In genomic region chr4:139603576-139604387, GRCh38 we compare ENCODE assay signal across 8 cellular contexts. TPM values are rescaled to one million over a fixed set of nuclear protein-coding genes. Genes with fewer than 3 reads are reported as not detected.
A peak's percentile ranks its signal among the peaks of the same experiment; 100 is the strongest.
DNase-seq lines count a peak whose midpoint lies in the region; ATAC-seq, FAIRE-seq and TF ChIP-seq lines count a peak whose summit lies in the region.

No MANE protein-coding gene starts in this region.

- TF ChIP-seq EP300 in tibial nerve (IDR thresholded peaks at IDR 0.05): no peak

- TF ChIP-seq POLR2A in breast epithelium (IDR thresholded peaks at IDR 0.05) (no peak), tibial nerve (IDR thresholded peaks at IDR 0.05) (no peak)

- H3K27ac ChIP-seq in breast epithelium: no peak overlapping the region
- H3K27ac ChIP-seq in kidney (ENCODE audit: low read depth in 2 of 2, low read length in 2 of 2): no peak overlapping the region
- H3K27ac ChIP-seq in tibial nerve: no peak overlapping the region

- peak; percentile 26 for DNase-seq in activated CD4-positive, alpha-beta T cell treated with anti-CD3 and anti-CD28 coated beads for 48 hours
- DNase-seq in activated CD4-positive, alpha-beta T cell treated with anti-CD3 and anti-CD28 coated beads, Interleukin-2, amount 50 U/mL, for 1 hour: no peak
- DNase-seq in NOMO-1 treated with dmso at 0.1 percent for 144 hours (lab: John Stamatoyannopoulos, UW; ENCODE audit: unreplicated experiment) (peak; percentile 23), breast epithelium (ENCODE audit: low spot score in 2 of 2) (no peak), kidney (no peak), tibial nerve (ENCODE audit: low spot score in 2 of 2) (peak in 1 of 2 donors; percentile 84), cerebellar nuclear complex (lab: John Stamatoyannopoulos, UW) (no peak)

- ATAC-seq in HG03175 (IDR thresholded peaks at IDR 0.05; ENCODE audit: unreplicated experiment): peak; percentile 39

- peak in 2 of 3 donors; percentile 32 to 36 for TF ChIP-seq CTCF in breast epithelium (IDR thresholded peaks at IDR 0.05)
- peak; percentile 60 for TF ChIP-seq CTCF in kidney (IDR thresholded peaks at IDR 0.05; ENCODE audit: borderline replicate concordance, extremely low read depth, insufficient read depth)
- TF ChIP-seq CTCF in tibial nerve (IDR thresholded peaks at IDR 0.05): peak; percentile 45 to 58 (median 52)

- no peaks in the 10 kb centered on the region for H3K36me3 ChIP-seq in breast epithelium
- no peaks in the 10 kb centered on the region for H3K36me3 ChIP-seq in kidney (ENCODE audit: control insufficient read depth in 1 of 2, insufficient read depth in 2 of 2, low read length in 2 of 2)
- no peaks in the 10 kb centered on the region for H3K36me3 ChIP-seq in tibial nerve

- no peak overlapping the region for H3K9ac ChIP-seq in kidney (ENCODE audit: low read length in 2 of 2)

- FAIRE-seq in kidney (lab: Jason Lieb, UNC): no peak

- no peaks in the 10 kb centered on the region for H3K4me1 ChIP-seq in breast epithelium
- H3K4me1 ChIP-seq in kidney (ENCODE audit: control insufficient read depth in 1 of 2, insufficient read depth in 1 of 2, low read depth in 1 of 2, low read length in 2 of 2): no peaks in the 10 kb centered on the region
- peaks cover 0 to 31% (median 4%) of the 10 kb centered on the region in 4 donors for H3K4me1 ChIP-seq in tibial nerve

- H3K27me3 ChIP-seq in breast epithelium: no peaks in the 10 kb centered on the region
- H3K27me3 ChIP-seq in tibial nerve: no peaks in the 10 kb centered on the region

- no peaks in the 10 kb centered on the region for H3K9me3 ChIP-seq in breast epithelium
- no peaks in the 10 kb centered on the region for H3K9me3 ChIP-seq in kidney (ENCODE audit: control insufficient read depth in 1 of 2, low read length in 2 of 2)
- H3K9me3 ChIP-seq in tibial nerve: no peaks in the 10 kb centered on the region

- H3K4me3 ChIP-seq in breast epithelium: no peak overlapping the region
- H3K4me3 ChIP-seq in kidney (ENCODE audit: low read length in 2 of 2): no peak overlapping the region
- no peak overlapping the region for H3K4me3 ChIP-seq in tibial nerve

- WGBS in tibial nerve, 2 donors: 61 to 67% methylated on average over 2 of the region's 2 CpGs

- intact Hi-C loops in breast epithelium (cut with DNase I; ENCODE audit: low total_unique reads): no loop called here
- intact Hi-C loops in kidney (cut with DNase I): loop anchor here (10.0 kb wide), 1 partner anchor 51 kb away; no protein-coding TSS in a partner anchor

RNA-seq across cellular contexts. Expression of gene SETD7, which starts 47.8 kb away (rescaled TPM):
- total RNA-seq in breast epithelium (100 to 1,000 TPM in 1 of 3 donors, 10 to 100 TPM in 2; 54.9 to 100 (median 63.6) TPM), kidney (29.1 TPM), tibial nerve (10 to 100 TPM; 49.2 to 81.4 (median 65.7) TPM)
- 6.5 TPM for polyA plus RNA-seq in kidney (ENCODE audit: insufficient read depth, low read depth, low replicate concordance)

Comparison
In these comparisons a context has a peak if more than half of its experiments do, and no peak if none do; other contexts are left out.
1. DNase-seq: peak in activated CD4-positive, alpha-beta T cell treated with anti-CD3 and anti-CD28 coated beads for 48 hours (single experiment) and NOMO-1 treated with dmso at 0.1 percent for 144 hours (single experiment); none in activated CD4-positive, alpha-beta T cell treated with anti-CD3 and anti-CD28 coated beads, Interleukin-2, amount 50 U/mL, for 1 hour (single experiment), breast epithelium (0 of 2), kidney (single experiment) and cerebellar nuclear complex (0 of 2).
2. Peak in every context shown above with its lines, with median percentiles within 50 percentile points of each other: CTCF ChIP-seq.